In the genomic region with DNA sequence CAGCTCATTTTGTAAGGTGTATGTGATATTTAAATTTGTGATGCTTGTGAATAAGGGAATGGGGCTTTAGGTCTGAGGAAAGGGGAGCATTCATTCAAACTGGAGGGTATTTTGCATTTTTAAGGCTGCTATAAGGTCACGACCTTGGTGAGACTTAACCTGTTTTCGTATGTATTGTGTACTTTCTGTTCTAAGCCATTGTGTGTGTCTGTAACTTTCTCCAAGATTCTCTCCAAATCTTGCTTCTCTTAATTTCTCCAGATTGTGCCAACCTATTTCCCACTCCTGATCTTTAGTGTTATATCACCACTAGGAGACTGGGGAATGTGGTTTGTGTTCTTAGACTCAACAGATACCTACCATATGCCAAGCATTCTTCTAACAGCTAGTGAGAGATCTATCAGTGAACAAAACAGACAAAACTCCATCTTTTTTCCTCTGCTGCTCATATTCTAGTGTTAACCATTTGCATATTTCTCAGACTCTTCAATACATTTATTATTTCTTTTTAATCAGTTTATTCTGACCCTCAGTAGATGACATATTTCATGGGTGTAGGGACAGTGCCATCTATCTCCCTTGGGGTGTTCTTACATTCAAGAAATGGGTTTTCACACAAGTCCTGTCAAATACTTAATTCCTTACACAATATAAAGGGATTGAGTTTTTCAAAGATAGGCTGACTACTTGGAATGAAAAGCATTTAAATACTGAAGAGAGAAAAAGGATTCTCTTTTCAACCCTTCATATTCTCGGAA, we compare ENCODE assay signal across 1 cellular context.
TF ChIP-seq lines count a peak whose summit lies in the region.

No MANE protein-coding gene starts in this region.

TF ChIP-seq in HepG2, 621 proteins besides CTCF, POLR2A, EP300 and RAD21:
- no peak for TF ChIP-seq MAFK (conservative IDR thresholded peaks at IDR 0.05 in 1 of 2, IDR thresholded peaks at IDR 0.05 in 1 of 2; ENCODE audit: low read length in 2 of 2)
- TF ChIP-seq, protein P1, sequence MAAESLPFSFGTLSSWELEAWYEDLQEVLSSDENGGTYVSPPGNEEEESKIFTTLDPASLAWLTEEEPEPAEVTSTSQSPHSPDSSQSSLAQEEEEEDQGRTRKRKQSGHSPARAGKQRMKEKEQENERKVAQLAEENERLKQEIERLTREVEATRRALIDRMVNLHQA (CRISPR knock-in tag; IDR thresholded peaks at IDR 0.05), result no peak
- TF ChIP-seq SRSF9 (IDR thresholded peaks at IDR 0.05; ENCODE audit: borderline replicate concordance, insufficient read depth, low read depth, low read length, poor library complexity, severe bottlenecking), result no peak
- TF ChIP-seq ETV6 (CRISPR knock-in tag; conservative IDR thresholded peaks at IDR 0.05), result no peak
- TF ChIP-seq NR2F1 (CRISPR knock-in tag; IDR thresholded peaks at IDR 0.05), result peak in 1 of 2 experiments; percentile 23; a peak in 1 of 4 replicates
- TF ChIP-seq SMC3 (IDR thresholded peaks at IDR 0.05; ENCODE audit: low read length), result 0 out of 2 replicates have a peak, but pooled peaks have one; percentile 14
- no peak for TF ChIP-seq NR2F6 (IDR thresholded peaks at IDR 0.05)
- peak; percentile 16; the same call in 1 of the 2 replicates for TF ChIP-seq NR2F6 (CRISPR knock-in tag; IDR thresholded peaks at IDR 0.05)
- TF ChIP-seq STAG1 (CRISPR knock-in tag; IDR thresholded peaks at IDR 0.05), result peak; percentile 47; the same call in 1 of the 2 replicates
- TF ChIP-seq AGO2 (optimal IDR thresholded peaks at IDR 0.05; ENCODE audit: low read depth, low read length), result peak; percentile 37
- no peak for TF ChIP-seq DNMT1 (CRISPR knock-in tag; IDR thresholded peaks at IDR 0.05)
- peak; percentile 65 for TF ChIP-seq RBM22 (optimal IDR thresholded peaks at IDR 0.05; ENCODE audit: low read length)
- peak; percentile 71; the same call in 1 of the 2 replicates for TF ChIP-seq SSRP1 (CRISPR knock-in tag; IDR thresholded peaks at IDR 0.05)
